4 cellular contexts compared by ENCODE assay signal in genomic region chr15:30500511-30500910, GRCh38. TPM values are rescaled to one million over a fixed set of nuclear protein-coding genes. Genes with fewer than 3 reads are reported as not detected.
"Had no signal": no experiment of that assay in that cellular context is flagged by ENCODE, and none has a peak within 500 bp of the region (broad histone marks: within the 10 kb centered on the region; RNA-seq: fewer than 3 reads in every experiment).

No MANE protein-coding gene starts in this region.

RNA-seq across cellular contexts. Expression of gene GOLGA8Q, which starts 51.3 kb away (rescaled TPM):
- total RNA-seq: HepG2, HT-29, HT1080 had no signal
- polyA plus RNA-seq: K562 had no signal
